Comparison of ENCODE assay signal across 1 cellular context in genomic region chr4:54449999-54450398, GRCh38.
TF ChIP-seq lines count a peak whose summit lies in the region.

No MANE protein-coding gene starts in this region.

TF ChIP-seq in HEK293, 187 proteins besides CTCF, POLR2A, EP300 and RAD21 (continued from another document):
- TF ChIP-seq PRDM10 (tag by site-specific recombination; IDR thresholded peaks at IDR 0.05) (no peak), SETDB1 (IDR thresholded peaks at IDR 0.05; ENCODE audit: insufficient read length, low read length) (peak; percentile 92)
